ENCODE assay signal across 1 cellular context in the genomic region with DNA sequence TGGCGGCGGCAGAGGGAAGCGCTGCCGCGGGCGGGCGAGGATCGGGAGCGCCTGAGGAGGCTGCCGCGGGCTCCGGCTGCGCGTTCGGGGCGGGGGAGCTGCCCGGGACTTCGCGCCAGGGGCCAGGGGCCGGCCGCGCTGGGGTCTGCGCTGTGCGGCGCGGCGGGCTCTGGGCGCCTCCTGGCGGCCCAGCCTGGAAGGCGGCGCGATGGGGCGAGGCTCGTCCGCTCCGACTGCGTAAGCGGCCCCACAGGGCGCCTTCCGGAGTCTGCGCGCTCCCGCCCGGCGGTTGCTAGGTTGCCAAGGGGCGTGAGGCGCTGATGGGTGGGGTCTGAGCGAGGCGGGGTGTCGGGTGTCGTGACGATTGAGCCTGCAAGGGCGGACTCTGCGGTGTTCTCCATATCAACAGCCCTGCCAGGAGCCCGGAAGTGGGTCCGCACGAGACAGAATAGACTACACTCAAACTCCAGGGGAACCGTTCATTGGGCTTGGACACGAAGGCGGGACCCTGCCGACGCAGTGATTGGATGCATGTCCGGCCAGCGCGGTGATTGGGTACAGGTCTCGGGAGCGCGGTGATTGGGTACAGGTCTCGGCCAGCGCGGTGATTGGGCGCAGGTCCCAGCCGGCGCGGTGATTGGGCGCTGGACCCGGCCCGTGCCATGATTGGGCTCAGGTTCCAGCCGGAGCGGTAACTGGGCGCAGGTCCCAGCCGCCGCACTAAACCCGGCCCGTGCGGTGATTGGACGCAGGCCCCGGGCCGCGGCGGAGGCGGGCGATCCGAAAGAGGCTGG.
TF ChIP-seq lines count a peak whose summit lies in the region.

A gene with protein sequence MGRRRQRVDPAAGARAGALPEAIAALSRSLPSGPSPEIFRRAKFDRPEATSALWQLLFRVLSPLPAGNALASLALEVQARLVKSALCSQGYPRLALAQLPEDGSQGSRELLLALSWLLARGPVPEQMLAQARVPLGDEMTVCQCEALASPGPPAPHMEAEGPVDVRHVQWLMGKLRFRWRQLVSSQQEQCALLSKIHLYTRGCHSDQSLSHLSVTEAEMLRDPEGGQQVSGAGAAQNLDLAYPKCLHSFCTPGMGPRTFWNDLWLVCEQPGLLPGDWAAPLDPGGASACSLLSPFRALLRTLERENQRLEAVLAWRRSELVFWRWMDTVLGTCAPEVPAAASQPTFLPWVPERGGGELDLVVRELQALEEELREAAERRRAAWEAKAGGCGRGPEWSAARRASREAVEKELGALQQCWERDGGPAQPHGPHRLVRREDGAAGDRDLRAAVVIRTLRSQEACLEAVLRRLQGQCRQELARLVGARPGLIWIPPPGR (plus strand): TSS at position 675 of the 794 bp plus-strand sequence. CDS start 130 bp downstream, outside the sequence.

TF ChIP-seq in HepG2, 621 proteins besides CTCF, POLR2A, EP300 and RAD21 (continued from another document and continues in another):
- no peak for TF ChIP-seq PRMT3 (CRISPR knock-in tag; IDR thresholded peaks at IDR 0.05; ENCODE audit: borderline replicate concordance, low read depth)
- no peak; the same call in 1 of the 2 replicates for TF ChIP-seq CBX5 (CRISPR knock-in tag; IDR thresholded peaks at IDR 0.05; ENCODE audit: borderline replicate concordance)
- peak; percentile 95 for TF ChIP-seq ZNF878 (CRISPR knock-in tag; IDR thresholded peaks at IDR 0.05)
- TF ChIP-seq, protein P1, sequence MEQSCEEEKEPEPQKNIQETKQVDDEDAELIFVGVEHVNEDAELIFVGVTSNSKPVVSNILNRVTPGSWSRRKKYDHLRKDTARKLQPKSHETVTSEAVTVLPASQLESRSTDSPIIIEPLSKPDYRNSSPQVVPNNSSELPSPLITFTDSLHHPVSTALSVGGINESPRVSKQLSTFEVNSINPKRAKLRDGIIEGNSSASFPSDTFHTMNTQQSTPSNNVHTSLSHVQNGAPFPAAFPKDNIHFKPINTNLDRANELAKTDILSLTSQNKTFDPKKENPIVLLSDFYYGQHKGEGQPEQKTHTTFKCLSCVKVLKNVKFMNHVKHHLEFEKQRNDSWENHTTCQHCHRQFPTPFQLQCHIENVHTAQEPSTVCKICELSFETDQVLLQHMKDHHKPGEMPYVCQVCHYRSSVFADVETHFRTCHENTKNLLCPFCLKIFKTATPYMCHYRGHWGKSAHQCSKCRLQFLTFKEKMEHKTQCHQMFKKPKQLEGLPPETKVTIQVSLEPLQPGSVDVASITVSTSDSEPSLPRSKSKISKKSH (CRISPR knock-in tag; IDR thresholded peaks at IDR 0.05; ENCODE audit: borderline replicate concordance) = peak; percentile 22; the same call in 1 of the 2 replicates
- TF ChIP-seq ZNF615 (CRISPR knock-in tag; IDR thresholded peaks at IDR 0.05; ENCODE audit: borderline replicate concordance) = no peak
- TF ChIP-seq PHF8 (CRISPR knock-in tag; IDR thresholded peaks at IDR 0.05) = peak; percentile 65; the same call in 1 of the 2 replicates
- peak; percentile 81; the same call in 1 of the 2 replicates for TF ChIP-seq ERF (CRISPR knock-in tag; IDR thresholded peaks at IDR 0.05)
- TF ChIP-seq ZNF382 (CRISPR knock-in tag; IDR thresholded peaks at IDR 0.05; ENCODE audit: borderline replicate concordance) = no peak
- TF ChIP-seq SKI (IDR thresholded peaks at IDR 0.05; ENCODE audit: partially characterized antibody) = peak; percentile 92
- no peak for TF ChIP-seq CHD4 (IDR thresholded peaks at IDR 0.05; ENCODE audit: borderline replicate concordance, low read length)
- TF ChIP-seq, protein P2, sequence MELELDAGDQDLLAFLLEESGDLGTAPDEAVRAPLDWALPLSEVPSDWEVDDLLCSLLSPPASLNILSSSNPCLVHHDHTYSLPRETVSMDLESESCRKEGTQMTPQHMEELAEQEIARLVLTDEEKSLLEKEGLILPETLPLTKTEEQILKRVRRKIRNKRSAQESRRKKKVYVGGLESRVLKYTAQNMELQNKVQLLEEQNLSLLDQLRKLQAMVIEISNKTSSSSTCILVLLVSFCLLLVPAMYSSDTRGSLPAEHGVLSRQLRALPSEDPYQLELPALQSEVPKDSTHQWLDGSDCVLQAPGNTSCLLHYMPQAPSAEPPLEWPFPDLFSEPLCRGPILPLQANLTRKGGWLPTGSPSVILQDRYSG (CRISPR knock-in tag; IDR thresholded peaks at IDR 0.05) = no peak
- TF ChIP-seq, protein P3, sequence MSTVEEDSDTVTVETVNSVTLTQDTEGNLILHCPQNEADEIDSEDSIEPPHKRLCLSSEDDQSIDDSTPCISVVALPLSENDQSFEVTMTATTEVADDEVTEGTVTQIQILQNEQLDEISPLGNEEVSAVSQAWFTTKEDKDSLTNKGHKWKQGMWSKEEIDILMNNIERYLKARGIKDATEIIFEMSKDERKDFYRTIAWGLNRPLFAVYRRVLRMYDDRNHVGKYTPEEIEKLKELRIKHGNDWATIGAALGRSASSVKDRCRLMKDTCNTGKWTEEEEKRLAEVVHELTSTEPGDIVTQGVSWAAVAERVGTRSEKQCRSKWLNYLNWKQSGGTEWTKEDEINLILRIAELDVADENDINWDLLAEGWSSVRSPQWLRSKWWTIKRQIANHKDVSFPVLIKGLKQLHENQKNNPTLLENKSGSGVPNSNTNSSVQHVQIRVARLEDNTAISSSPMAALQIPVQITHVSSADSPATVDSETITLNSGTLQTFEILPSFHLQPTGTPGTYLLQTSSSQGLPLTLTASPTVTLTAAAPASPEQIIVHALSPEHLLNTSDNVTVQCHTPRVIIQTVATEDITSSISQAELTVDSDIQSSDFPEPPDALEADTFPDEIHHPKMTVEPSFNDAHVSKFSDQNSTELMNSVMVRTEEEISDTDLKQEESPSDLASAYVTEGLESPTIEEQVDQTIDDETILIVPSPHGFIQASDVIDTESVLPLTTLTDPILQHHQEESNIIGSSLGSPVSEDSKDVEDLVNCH (CRISPR knock-in tag; IDR thresholded peaks at IDR 0.05) = no peak
- peak; percentile 34; the same call in 1 of the 2 replicates for TF ChIP-seq NFKB2 (CRISPR knock-in tag; IDR thresholded peaks at IDR 0.05; ENCODE audit: borderline replicate concordance)
- TF ChIP-seq, protein P4, sequence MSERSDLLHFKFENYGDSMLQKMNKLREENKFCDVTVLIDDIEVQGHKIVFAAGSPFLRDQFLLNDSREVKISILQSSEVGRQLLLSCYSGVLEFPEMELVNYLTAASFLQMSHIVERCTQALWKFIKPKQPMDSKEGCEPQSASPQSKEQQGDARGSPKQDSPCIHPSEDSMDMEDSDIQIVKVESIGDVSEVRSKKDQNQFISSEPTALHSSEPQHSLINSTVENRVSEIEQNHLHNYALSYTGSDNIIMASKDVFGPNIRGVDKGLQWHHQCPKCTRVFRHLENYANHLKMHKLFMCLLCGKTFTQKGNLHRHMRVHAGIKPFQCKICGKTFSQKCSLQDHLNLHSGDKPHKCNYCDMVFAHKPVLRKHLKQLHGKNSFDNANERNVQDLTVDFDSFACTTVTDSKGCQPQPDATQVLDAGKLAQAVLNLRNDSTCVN (CRISPR knock-in tag; IDR thresholded peaks at IDR 0.05; ENCODE audit: borderline replicate concordance) = no peak
- TF ChIP-seq ZNF549 (CRISPR knock-in tag; IDR thresholded peaks at IDR 0.05) = no peak
- no peak for TF ChIP-seq SSRP1 (CRISPR knock-in tag; IDR thresholded peaks at IDR 0.05)
- no peak for TF ChIP-seq NCOR1 (IDR thresholded peaks at IDR 0.05; ENCODE audit: borderline replicate concordance, low read length)
- no peak for TF ChIP-seq NFE2L1 (CRISPR knock-in tag; IDR thresholded peaks at IDR 0.05; ENCODE audit: borderline replicate concordance)
- TF ChIP-seq NCOA5 (CRISPR knock-in tag; IDR thresholded peaks at IDR 0.05) = peak; percentile 93; the same call in 1 of the 2 replicates
- no peak for TF ChIP-seq AHR (CRISPR knock-in tag; IDR thresholded peaks at IDR 0.05)
- TF ChIP-seq HNRNPK (IDR thresholded peaks at IDR 0.05; ENCODE audit: low read depth, low read length, poor library complexity, severe bottlenecking) = no peak
- peak; percentile 83 for TF ChIP-seq RNF2 (conservative IDR thresholded peaks at IDR 0.05; ENCODE audit: low read depth)
- TF ChIP-seq, protein P5, sequence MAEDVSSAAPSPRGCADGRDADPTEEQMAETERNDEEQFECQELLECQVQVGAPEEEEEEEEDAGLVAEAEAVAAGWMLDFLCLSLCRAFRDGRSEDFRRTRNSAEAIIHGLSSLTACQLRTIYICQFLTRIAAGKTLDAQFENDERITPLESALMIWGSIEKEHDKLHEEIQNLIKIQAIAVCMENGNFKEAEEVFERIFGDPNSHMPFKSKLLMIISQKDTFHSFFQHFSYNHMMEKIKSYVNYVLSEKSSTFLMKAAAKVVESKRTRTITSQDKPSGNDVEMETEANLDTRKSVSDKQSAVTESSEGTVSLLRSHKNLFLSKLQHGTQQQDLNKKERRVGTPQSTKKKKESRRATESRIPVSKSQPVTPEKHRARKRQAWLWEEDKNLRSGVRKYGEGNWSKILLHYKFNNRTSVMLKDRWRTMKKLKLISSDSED (CRISPR knock-in tag; IDR thresholded peaks at IDR 0.05) = no peak
- TF ChIP-seq ZNF235 (CRISPR knock-in tag; IDR thresholded peaks at IDR 0.05; ENCODE audit: borderline replicate concordance) = peak; percentile 91; the same call in 1 of the 2 replicates
- TF ChIP-seq ZNF552 (CRISPR knock-in tag; IDR thresholded peaks at IDR 0.05; ENCODE audit: borderline replicate concordance) = no peak
- TF ChIP-seq RARA (CRISPR knock-in tag; IDR thresholded peaks at IDR 0.05) = no peak
- no peak for TF ChIP-seq GPN1 (CRISPR knock-in tag; IDR thresholded peaks at IDR 0.05; ENCODE audit: borderline replicate concordance)
- TF ChIP-seq JDP2 (CRISPR knock-in tag; IDR thresholded peaks at IDR 0.05; ENCODE audit: borderline replicate concordance) = no peak; the same call in 1 of the 2 replicates
- 0 out of 2 replicates have a peak, but pooled peaks have one; percentile 14 for TF ChIP-seq ZNF773 (CRISPR knock-in tag; IDR thresholded peaks at IDR 0.05; ENCODE audit: borderline replicate concordance)
- TF ChIP-seq ZNF496 (CRISPR knock-in tag; IDR thresholded peaks at IDR 0.05; ENCODE audit: insufficient replicate concordance) = no peak
- no peak for TF ChIP-seq ZNF484 (CRISPR knock-in tag; IDR thresholded peaks at IDR 0.05; ENCODE audit: borderline replicate concordance, low read depth)
- TF ChIP-seq, protein P6, sequence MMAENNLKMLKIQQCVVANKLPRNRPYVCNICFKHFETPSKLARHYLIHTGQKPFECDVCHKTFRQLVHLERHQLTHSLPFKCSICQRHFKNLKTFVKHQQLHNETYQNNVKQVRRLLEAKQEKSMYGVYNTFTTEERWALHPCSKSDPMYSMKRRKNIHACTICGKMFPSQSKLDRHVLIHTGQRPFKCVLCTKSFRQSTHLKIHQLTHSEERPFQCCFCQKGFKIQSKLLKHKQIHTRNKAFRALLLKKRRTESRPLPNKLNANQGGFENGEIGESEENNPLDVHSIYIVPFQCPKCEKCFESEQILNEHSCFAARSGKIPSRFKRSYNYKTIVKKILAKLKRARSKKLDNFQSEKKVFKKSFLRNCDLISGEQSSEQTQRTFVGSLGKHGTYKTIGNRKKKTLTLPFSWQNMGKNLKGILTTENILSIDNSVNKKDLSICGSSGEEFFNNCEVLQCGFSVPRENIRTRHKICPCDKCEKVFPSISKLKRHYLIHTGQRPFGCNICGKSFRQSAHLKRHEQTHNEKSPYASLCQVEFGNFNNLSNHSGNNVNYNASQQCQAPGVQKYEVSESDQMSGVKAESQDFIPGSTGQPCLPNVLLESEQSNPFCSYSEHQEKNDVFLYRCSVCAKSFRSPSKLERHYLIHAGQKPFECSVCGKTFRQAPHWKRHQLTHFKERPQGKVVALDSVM (CRISPR knock-in tag; IDR thresholded peaks at IDR 0.05) = no peak; the same call in 1 of the 2 replicates
- no peak; the same call in 1 of the 2 replicates for TF ChIP-seq ZNF124 (CRISPR knock-in tag; IDR thresholded peaks at IDR 0.05)
- peak; percentile 84 for TF ChIP-seq RFX1 (IDR thresholded peaks at IDR 0.05)
- no peak for TF ChIP-seq ZNF282 (IDR thresholded peaks at IDR 0.05; ENCODE audit: partially characterized antibody)
- TF ChIP-seq, protein P7, sequence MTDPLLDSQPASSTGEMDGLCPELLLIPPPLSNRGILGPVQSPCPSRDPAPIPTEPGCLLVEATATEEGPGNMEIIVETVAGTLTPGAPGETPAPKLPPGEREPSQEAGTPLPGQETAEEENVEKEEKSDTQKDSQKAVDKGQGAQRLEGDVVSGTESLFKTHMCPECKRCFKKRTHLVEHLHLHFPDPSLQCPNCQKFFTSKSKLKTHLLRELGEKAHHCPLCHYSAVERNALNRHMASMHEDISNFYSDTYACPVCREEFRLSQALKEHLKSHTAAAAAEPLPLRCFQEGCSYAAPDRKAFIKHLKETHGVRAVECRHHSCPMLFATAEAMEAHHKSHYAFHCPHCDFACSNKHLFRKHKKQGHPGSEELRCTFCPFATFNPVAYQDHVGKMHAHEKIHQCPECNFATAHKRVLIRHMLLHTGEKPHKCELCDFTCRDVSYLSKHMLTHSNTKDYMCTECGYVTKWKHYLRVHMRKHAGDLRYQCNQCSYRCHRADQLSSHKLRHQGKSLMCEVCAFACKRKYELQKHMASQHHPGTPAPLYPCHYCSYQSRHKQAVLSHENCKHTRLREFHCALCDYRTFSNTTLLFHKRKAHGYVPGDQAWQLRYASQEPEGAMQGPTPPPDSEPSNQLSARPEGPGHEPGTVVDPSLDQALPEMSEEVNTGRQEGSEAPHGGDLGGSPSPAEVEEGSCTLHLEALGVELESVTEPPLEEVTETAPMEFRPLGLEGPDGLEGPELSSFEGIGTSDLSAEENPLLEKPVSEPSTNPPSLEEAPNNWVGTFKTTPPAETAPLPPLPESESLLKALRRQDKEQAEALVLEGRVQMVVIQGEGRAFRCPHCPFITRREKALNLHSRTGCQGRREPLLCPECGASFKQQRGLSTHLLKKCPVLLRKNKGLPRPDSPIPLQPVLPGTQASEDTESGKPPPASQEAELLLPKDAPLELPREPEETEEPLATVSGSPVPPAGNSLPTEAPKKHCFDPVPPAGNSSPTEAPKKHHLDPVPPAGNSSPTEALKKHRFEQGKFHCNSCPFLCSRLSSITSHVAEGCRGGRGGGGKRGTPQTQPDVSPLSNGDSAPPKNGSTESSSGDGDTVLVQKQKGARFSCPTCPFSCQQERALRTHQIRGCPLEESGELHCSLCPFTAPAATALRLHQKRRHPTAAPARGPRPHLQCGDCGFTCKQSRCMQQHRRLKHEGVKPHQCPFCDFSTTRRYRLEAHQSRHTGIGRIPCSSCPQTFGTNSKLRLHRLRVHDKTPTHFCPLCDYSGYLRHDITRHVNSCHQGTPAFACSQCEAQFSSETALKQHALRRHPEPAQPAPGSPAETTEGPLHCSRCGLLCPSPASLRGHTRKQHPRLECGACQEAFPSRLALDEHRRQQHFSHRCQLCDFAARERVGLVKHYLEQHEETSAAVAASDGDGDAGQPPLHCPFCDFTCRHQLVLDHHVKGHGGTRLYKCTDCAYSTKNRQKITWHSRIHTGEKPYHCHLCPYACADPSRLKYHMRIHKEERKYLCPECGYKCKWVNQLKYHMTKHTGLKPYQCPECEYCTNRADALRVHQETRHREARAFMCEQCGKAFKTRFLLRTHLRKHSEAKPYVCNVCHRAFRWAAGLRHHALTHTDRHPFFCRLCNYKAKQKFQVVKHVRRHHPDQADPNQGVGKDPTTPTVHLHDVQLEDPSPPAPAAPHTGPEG (CRISPR knock-in tag; IDR thresholded peaks at IDR 0.05) = peak; percentile 90
- no peak for TF ChIP-seq XBP1 (CRISPR knock-in tag; IDR thresholded peaks at IDR 0.05)
- TF ChIP-seq, protein P8, sequence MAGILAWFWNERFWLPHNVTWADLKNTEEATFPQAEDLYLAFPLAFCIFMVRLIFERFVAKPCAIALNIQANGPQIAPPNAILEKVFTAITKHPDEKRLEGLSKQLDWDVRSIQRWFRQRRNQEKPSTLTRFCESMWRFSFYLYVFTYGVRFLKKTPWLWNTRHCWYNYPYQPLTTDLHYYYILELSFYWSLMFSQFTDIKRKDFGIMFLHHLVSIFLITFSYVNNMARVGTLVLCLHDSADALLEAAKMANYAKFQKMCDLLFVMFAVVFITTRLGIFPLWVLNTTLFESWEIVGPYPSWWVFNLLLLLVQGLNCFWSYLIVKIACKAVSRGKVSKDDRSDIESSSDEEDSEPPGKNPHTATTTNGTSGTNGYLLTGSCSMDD (CRISPR knock-in tag; IDR thresholded peaks at IDR 0.05) = no peak
